21 cellular contexts compared by ENCODE assay signal in genomic region chr9:135644631-135645218, GRCh38. TPM values are rescaled to one million over a fixed set of nuclear protein-coding genes. Genes with fewer than 3 reads are reported as not detected.
"Had no signal": no experiment of that assay in that cellular context is flagged by ENCODE, and none has a peak within 500 bp of the region (broad histone marks: within the 10 kb centered on the region; RNA-seq: fewer than 3 reads in every experiment).

No MANE protein-coding gene starts in this region.

- H3K27ac ChIP-seq: ascending aorta, cardiac muscle cell, gastroesophageal sphincter, sigmoid colon, suprapubic skin, upper lobe of right lung had no signal

- DNase-seq: activated CD4-positive, alpha-beta T cell treated with anti-CD3 and anti-CD28 coated beads for 1 hour; activated CD8-positive, alpha-beta memory T cell treated with anti-CD3 and anti-CD28 coated beads, Interleukin-2, amount 50 U/mL, for 4 hours; activated CD8-positive, alpha-beta T cell treated with anti-CD3 and anti-CD28 coated beads for 36 hours; activated naive CD8-positive, alpha-beta T cell treated with anti-CD3 and anti-CD28 coated beads, Interleukin-2, amount 50 U/mL, for 24 hours; activated T-cell treated with anti-CD3 and anti-CD28 coated beads, Interleukin-2, amount 50 U/mL, for 72 hours; effector CD4-positive, alpha-beta T cell; kidney glomerular epithelial cell; nucleus accumbens; sigmoid colon; stimulated activated CD4-positive, alpha-beta T cell treated with anti-CD3 and anti-CD28 coated beads, Interleukin-12 subunit alpha, Interleukin-12 subunit beta, amount 100 ng/mL, for 4 hours; stimulated activated naive CD4-positive, alpha-beta T cell; upper lobe of right lung had no signal

- FAIRE-seq: colon had no signal

- H3K36me3 ChIP-seq: ascending aorta, cardiac muscle cell, gastroesophageal sphincter, sigmoid colon, suprapubic skin, upper lobe of right lung had no signal

- H3K4me3 Mint-ChIP-seq: activated CD8-positive, alpha-beta T cell treated with anti-CD3 and anti-CD28 coated beads for 36 hours; activated naive CD8-positive, alpha-beta T cell treated with anti-CD3 and anti-CD28 coated beads, Interleukin-2, amount 50 U/mL, for 24 hours; activated T-cell treated with anti-CD3 and anti-CD28 coated beads, Interleukin-2, amount 50 U/mL, for 72 hours had no signal

- H3K4me3 ChIP-seq: ascending aorta, cardiac muscle cell, gastroesophageal sphincter, sigmoid colon, suprapubic skin, upper lobe of right lung had no signal

- H3K4me1 Mint-ChIP-seq: activated naive CD8-positive, alpha-beta T cell treated with anti-CD3 and anti-CD28 coated beads, Interleukin-2, amount 50 U/mL, for 24 hours had no signal

- H3K27me3 ChIP-seq: ascending aorta, cardiac muscle cell, upper lobe of right lung had no signal

- ATAC-seq: activated CD8-positive, alpha-beta T cell treated with anti-CD3 and anti-CD28 coated beads for 36 hours; activated naive CD8-positive, alpha-beta T cell treated with anti-CD3 and anti-CD28 coated beads, Interleukin-2, amount 50 U/mL, for 24 hours; activated T-cell treated with anti-CD3 and anti-CD28 coated beads, Interleukin-2, amount 50 U/mL, for 72 hours; gastroesophageal sphincter; upper lobe of right lung had no signal

- H3K27ac Mint-ChIP-seq: activated CD8-positive, alpha-beta T cell treated with anti-CD3 and anti-CD28 coated beads for 36 hours; activated naive CD8-positive, alpha-beta T cell treated with anti-CD3 and anti-CD28 coated beads, Interleukin-2, amount 50 U/mL, for 24 hours; activated T-cell treated with anti-CD3 and anti-CD28 coated beads, Interleukin-2, amount 50 U/mL, for 72 hours had no signal

- H3K4me1 ChIP-seq: ascending aorta, gastroesophageal sphincter, sigmoid colon, suprapubic skin, upper lobe of right lung had no signal

RNA-seq across cellular contexts. Expression of gene GLT6D1, which starts 5.4 kb away (rescaled TPM):
- total RNA-seq: activated CD8-positive, alpha-beta T cell treated with anti-CD3 and anti-CD28 coated beads for 36 hours; activated T-cell treated with anti-CD3 and anti-CD28 coated beads, Interleukin-2, amount 50 U/mL, for 72 hours; ascending aorta; cardiac muscle cell; gastroesophageal sphincter; liver; mesenteric fat pad; myocyte; pulmonary artery endothelial cell; sigmoid colon; suprapubic skin; upper lobe of right lung had no signal
- polyA plus RNA-seq: cardiac muscle cell, liver, sigmoid colon had no signal

RNA-seq across cellular contexts. Expression of gene LCN9, which starts 18.4 kb away (rescaled TPM):
- total RNA-seq: activated CD8-positive, alpha-beta T cell treated with anti-CD3 and anti-CD28 coated beads for 36 hours; activated T-cell treated with anti-CD3 and anti-CD28 coated beads, Interleukin-2, amount 50 U/mL, for 72 hours; ascending aorta; cardiac muscle cell; gastroesophageal sphincter; liver; mesenteric fat pad; myocyte; pulmonary artery endothelial cell; sigmoid colon; suprapubic skin; upper lobe of right lung had no signal
- polyA plus RNA-seq: liver, sigmoid colon had no signal

RNA-seq across cellular contexts. Expression of gene SOHLH1, which starts 54.6 kb away (rescaled TPM):
- total RNA-seq: activated CD8-positive, alpha-beta T cell treated with anti-CD3 and anti-CD28 coated beads for 36 hours; activated T-cell treated with anti-CD3 and anti-CD28 coated beads, Interleukin-2, amount 50 U/mL, for 72 hours; ascending aorta; cardiac muscle cell; gastroesophageal sphincter; liver; mesenteric fat pad; myocyte; pulmonary artery endothelial cell; sigmoid colon; suprapubic skin; upper lobe of right lung had no signal
- polyA plus RNA-seq: cardiac muscle cell, liver, sigmoid colon had no signal

RNA-seq across cellular contexts. Expression of gene KCNT1, which starts 57.3 kb away (rescaled TPM):
- total RNA-seq: activated CD8-positive, alpha-beta T cell treated with anti-CD3 and anti-CD28 coated beads for 36 hours; activated T-cell treated with anti-CD3 and anti-CD28 coated beads, Interleukin-2, amount 50 U/mL, for 72 hours; ascending aorta had no signal
